Comparison of ENCODE assay signal across 1 cellular context in the genomic region with DNA sequence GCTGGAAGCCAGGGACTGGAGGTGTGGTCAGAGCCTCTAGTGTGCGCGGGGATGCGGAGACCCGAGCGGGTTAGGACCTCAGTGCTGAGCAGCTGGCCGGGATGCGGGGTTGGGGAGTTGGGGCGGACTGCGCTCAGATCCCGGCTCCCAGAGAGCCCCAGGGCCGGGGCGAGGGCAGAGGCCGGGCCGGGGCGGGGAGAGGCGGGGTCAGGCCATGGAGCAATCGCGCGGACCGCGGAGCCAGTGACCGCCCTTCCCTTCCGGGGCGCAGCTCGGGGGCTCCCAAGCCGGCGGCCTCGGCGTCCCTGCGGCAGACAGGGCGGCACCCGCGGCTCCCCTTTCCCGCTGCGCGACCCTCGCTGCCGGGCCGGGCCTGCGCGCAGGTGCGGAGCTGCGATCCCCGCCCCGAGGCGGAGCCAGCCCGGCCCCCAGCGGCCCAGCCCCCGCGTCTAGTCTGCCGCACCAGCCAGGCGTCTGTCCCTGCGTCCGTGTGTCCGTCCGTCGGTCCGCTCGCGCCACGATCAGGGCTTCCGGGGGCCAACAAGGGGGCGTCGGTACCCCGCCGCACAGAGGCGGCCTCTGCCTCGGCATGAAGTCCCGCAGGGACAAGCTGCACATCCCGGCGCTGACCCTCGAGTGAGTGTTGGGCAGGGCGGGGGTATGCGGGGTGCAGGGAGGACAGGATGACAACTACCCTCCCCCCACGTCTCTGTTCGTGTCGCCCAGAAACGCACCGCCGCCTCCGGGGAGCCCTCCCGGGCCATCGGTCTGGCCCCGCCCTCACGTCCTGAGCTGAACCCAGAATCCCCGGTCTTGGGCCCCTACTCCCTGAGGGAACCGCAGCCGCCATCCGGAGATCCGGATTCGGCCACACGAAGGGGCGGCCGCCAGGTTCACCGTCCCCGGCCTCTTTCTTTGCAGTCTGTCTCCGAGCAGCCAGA.
A peak's percentile ranks its signal among the peaks of the same experiment; 100 is the strongest.
TF ChIP-seq lines count a peak whose summit lies in the region.

No MANE protein-coding gene starts in this region.

TF ChIP-seq in K562, 482 proteins besides CTCF, POLR2A, EP300 and RAD21 (continued from another document and continues in another):
- TF ChIP-seq, protein P1, sequence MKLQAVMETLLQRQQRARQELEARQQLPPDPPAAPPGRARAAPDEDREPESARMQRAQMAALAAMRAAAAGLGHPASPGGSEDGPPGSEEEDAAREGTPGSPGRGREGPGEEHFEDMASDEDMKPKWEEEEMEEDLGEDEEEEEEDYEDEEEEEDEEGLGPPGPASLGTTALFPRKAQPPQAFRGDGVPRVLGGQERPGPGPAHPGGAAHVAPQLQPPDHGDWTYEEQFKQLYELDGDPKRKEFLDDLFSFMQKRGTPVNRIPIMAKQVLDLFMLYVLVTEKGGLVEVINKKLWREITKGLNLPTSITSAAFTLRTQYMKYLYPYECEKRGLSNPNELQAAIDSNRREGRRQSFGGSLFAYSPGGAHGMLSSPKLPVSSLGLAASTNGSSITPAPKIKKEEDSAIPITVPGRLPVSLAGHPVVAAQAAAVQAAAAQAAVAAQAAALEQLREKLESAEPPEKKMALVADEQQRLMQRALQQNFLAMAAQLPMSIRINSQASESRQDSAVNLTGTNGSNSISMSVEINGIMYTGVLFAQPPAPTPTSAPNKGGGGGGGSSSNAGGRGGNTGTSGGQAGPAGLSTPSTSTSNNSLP (IDR thresholded peaks at IDR 0.05; ENCODE audit: borderline replicate concordance, low read depth, low read length), result no peak
- TF ChIP-seq MAFF (IDR thresholded peaks at IDR 0.05; ENCODE audit: low read length) (no peak), DACH1 (IDR thresholded peaks at IDR 0.05; ENCODE audit: partially characterized antibody) (no peak), XRCC5 (IDR thresholded peaks at IDR 0.05; ENCODE audit: low read depth, low read length) (no peak), HMG20A (CRISPR knock-in tag; conservative IDR thresholded peaks at IDR 0.05) (no peak), TEAD2 (tag; IDR thresholded peaks at IDR 0.05) (no peak), ELF2 (CRISPR knock-in tag; IDR thresholded peaks at IDR 0.05) (peak; percentile 42; the same call in 1 of the 2 replicates), RBM39 (optimal IDR thresholded peaks at IDR 0.05; ENCODE audit: low read depth, low read length) (no peak), PTRF (tag; IDR thresholded peaks at IDR 0.05) (no peak), MAFK (IDR thresholded peaks at IDR 0.05; ENCODE audit: low read length) (no peak), NR4A1 (CRISPR knock-in tag; IDR thresholded peaks at IDR 0.05) (no peak), NR4A1 (tag; IDR thresholded peaks at IDR 0.05) (no peak), RBM25 (IDR thresholded peaks at IDR 0.05; ENCODE audit: low read depth, low read length, severe bottlenecking) (no peak), HDAC8 (tag; IDR thresholded peaks at IDR 0.05) (no peak), STAG1 (CRISPR knock-in tag; IDR thresholded peaks at IDR 0.05; ENCODE audit: borderline replicate concordance) (no peak), MEF2D (tag; conservative IDR thresholded peaks at IDR 0.05; ENCODE audit: low read depth) (no peak), SETDB1 (IDR thresholded peaks at IDR 0.05; ENCODE audit: low read length) (no peak), ZNF197 (CRISPR knock-in tag; IDR thresholded peaks at IDR 0.05; ENCODE audit: low read depth) (no peak), ZBTB17 (CRISPR knock-in tag; IDR thresholded peaks at IDR 0.05) (no peak), POLR3G (IDR thresholded peaks at IDR 0.05; ENCODE audit: extremely low read depth, insufficient read length, insufficient replicate concordance) (no peak), RFX7 (CRISPR knock-in tag; IDR thresholded peaks at IDR 0.05) (no peak), SRF (CRISPR knock-in tag; IDR thresholded peaks at IDR 0.05) (no peak), CXXC5 (CRISPR knock-in tag; IDR thresholded peaks at IDR 0.05) (peak; percentile 85), TCF7 (IDR thresholded peaks at IDR 0.05; ENCODE audit: borderline replicate concordance) (no peak), DIDO1 (tag; IDR thresholded peaks at IDR 0.05; ENCODE audit: low read depth) (no peak), SOX6 (IDR thresholded peaks at IDR 0.05) (no peak), CBFA2T2 (conservative IDR thresholded peaks at IDR 0.05) (no peak), SNRNP70 (optimal IDR thresholded peaks at IDR 0.05; ENCODE audit: low read depth, low read length) (no peak), BRD4 (IDR thresholded peaks at IDR 0.05) (no peak), TAF7 (tag; IDR thresholded peaks at IDR 0.05) (no peak), NR2C1 (IDR thresholded peaks at IDR 0.05) (no peak), NR2C1 (tag; IDR thresholded peaks at IDR 0.05) (0 out of 2 replicates have a peak, but pooled peaks have one; percentile 8), HNRNPLL (IDR thresholded peaks at IDR 0.05; ENCODE audit: low read depth, low read length, poor library complexity, severe bottlenecking) (no peak), SMAD1 (IDR thresholded peaks at IDR 0.05; ENCODE audit: low read depth, low read length, partially characterized antibody) (no peak), MEF2A (IDR thresholded peaks at IDR 0.05; ENCODE audit: control insufficient read depth, low read depth, low read length) (no peak), NFATC3 (IDR thresholded peaks at IDR 0.05) (no peak), CBX8 (IDR thresholded peaks at IDR 0.05; ENCODE audit: borderline replicate concordance, extremely low read depth, low read depth, low read length, poor library complexity, severe bottlenecking) (no peak), TEAD1 (CRISPR knock-in tag; IDR thresholded peaks at IDR 0.05) (no peak), ZNF24 (IDR thresholded peaks at IDR 0.05) (no peak), HNRNPK (IDR thresholded peaks at IDR 0.05; ENCODE audit: low read depth, low read length, poor library complexity, severe bottlenecking) (no peak), POLR2H (tag; IDR thresholded peaks at IDR 0.05; ENCODE audit: low read depth) (no peak), SREBF2 (CRISPR knock-in tag; IDR thresholded peaks at IDR 0.05) (no peak), MCM5 (IDR thresholded peaks at IDR 0.05; ENCODE audit: low read depth) (no peak)
- TF ChIP-seq, protein P2, sequence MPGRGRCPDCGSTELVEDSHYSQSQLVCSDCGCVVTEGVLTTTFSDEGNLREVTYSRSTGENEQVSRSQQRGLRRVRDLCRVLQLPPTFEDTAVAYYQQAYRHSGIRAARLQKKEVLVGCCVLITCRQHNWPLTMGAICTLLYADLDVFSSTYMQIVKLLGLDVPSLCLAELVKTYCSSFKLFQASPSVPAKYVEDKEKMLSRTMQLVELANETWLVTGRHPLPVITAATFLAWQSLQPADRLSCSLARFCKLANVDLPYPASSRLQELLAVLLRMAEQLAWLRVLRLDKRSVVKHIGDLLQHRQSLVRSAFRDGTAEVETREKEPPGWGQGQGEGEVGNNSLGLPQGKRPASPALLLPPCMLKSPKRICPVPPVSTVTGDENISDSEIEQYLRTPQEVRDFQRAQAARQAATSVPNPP (IDR thresholded peaks at IDR 0.05; ENCODE audit: borderline replicate concordance, insufficient read depth, insufficient read length), result no peak
- TF ChIP-seq, protein P3, sequence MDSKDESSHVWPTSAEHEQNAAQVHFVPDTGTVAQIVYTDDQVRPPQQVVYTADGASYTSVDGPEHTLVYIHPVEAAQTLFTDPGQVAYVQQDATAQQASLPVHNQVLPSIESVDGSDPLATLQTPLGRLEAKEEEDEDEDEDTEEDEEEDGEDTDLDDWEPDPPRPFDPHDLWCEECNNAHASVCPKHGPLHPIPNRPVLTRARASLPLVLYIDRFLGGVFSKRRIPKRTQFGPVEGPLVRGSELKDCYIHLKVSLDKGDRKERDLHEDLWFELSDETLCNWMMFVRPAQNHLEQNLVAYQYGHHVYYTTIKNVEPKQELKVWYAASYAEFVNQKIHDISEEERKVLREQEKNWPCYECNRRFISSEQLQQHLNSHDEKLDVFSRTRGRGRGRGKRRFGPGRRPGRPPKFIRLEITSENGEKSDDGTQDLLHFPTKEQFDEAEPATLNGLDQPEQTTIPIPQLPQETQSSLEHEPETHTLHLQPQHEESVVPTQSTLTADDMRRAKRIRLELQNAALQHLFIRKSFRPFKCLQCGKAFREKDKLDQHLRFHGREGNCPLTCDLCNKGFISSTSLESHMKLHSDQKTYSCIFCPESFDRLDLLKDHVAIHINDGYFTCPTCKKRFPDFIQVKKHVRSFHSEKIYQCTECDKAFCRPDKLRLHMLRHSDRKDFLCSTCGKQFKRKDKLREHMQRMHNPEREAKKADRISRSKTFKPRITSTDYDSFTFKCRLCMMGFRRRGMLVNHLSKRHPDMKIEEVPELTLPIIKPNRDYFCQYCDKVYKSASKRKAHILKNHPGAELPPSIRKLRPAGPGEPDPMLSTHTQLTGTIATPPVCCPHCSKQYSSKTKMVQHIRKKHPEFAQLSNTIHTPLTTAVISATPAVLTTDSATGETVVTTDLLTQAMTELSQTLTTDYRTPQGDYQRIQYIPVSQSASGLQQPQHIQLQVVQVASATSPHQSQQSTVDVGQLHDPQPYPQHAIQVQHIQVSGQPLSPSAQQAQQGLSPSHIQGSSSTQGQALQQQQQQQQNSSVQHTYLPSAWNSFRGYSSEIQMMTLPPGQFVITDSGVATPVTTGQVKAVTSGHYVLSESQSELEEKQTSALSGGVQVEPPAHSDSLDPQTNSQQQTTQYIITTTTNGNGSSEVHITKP (IDR thresholded peaks at IDR 0.05; ENCODE audit: partially characterized antibody), result peak; percentile 93
- TF ChIP-seq, protein P4, sequence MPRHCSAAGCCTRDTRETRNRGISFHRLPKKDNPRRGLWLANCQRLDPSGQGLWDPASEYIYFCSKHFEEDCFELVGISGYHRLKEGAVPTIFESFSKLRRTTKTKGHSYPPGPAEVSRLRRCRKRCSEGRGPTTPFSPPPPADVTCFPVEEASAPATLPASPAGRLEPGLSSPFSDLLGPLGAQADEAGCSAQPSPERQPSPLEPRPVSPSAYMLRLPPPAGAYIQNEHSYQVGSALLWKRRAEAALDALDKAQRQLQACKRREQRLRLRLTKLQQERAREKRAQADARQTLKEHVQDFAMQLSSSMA (CRISPR knock-in tag; IDR thresholded peaks at IDR 0.05), result no peak
- TF ChIP-seq, protein P5, sequence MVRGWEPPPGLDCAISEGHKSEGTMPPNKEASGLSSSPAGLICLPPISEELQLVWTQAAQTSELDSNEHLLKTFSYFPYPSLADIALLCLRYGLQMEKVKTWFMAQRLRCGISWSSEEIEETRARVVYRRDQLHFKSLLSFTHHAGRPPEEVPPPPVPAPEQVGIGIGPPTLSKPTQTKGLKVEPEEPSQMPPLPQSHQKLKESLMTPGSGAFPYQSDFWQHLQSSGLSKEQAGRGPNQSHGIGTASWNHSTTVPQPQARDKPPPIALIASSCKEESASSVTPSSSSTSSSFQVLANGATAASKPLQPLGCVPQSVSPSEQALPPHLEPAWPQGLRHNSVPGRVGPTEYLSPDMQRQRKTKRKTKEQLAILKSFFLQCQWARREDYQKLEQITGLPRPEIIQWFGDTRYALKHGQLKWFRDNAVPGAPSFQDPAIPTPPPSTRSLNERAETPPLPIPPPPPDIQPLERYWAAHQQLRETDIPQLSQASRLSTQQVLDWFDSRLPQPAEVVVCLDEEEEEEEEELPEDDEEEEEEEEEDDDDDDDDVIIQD (CRISPR knock-in tag; IDR thresholded peaks at IDR 0.05), result no peak
- TF ChIP-seq, protein P6, sequence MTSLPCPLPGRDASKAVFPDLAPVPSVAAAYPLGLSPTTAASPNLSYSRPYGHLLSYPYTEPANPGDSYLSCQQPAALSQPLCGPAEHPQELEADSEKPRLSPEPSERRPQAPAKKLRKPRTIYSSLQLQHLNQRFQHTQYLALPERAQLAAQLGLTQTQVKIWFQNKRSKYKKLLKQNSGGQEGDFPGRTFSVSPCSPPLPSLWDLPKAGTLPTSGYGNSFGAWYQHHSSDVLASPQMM (CRISPR knock-in tag; IDR thresholded peaks at IDR 0.05), result no peak
- TF ChIP-seq, protein P7, sequence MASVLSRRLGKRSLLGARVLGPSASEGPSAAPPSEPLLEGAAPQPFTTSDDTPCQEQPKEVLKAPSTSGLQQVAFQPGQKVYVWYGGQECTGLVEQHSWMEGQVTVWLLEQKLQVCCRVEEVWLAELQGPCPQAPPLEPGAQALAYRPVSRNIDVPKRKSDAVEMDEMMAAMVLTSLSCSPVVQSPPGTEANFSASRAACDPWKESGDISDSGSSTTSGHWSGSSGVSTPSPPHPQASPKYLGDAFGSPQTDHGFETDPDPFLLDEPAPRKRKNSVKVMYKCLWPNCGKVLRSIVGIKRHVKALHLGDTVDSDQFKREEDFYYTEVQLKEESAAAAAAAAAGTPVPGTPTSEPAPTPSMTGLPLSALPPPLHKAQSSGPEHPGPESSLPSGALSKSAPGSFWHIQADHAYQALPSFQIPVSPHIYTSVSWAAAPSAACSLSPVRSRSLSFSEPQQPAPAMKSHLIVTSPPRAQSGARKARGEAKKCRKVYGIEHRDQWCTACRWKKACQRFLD (CRISPR knock-in tag; IDR thresholded peaks at IDR 0.05), result peak; percentile 63; the same call in 1 of the 2 replicates
- TF ChIP-seq, protein P8, sequence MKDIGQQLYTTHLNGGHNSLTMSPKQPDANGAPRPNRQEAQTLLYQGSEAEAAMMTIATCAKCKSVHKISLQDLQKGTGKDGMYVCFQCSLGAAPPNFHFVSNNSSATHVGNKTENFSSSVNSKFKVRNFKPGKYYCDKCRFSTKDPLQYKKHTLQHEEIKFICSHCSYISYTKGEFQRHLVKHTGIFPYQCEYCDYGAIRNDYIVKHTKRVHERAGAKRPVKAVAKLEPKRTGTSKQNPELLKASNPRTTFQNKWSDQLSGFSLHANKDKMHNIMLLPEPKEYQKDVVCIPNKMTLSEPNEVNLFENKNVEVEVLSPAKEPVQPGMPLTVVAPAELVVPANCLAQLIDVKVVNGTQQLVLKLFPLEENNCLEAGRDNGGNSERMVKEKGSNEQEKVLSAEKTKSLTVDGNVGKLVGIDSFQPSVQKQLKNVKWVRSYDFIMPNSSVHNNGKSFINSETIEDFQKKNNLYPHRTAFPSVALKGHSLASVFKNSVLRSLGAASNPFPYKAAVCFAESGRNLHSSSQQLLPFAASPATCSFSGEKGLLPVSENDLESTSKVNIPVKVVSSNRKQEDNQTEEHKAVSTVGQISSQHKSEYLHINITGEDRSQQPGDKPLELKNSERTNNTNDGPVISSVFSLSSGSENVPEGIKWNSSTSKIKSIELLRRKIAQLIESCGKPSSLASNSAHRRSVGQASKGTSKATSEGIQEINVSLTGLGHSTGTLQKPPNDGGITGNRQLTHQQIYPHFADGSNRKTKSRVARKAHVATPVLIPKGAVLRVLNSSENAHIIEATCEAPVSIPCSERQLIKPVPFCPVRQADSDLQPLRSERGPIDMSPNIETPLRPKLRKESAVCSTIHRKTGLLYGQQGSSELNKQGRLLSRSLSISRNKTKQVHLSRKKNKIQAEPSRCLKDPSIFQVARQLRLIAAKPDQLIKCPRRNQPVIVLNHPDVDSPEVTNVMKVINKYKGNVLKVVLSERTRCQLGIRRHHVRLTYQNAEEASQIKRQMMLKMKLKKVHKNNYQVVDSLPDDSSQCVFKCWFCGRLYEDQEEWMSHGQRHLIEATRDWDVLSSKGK (CRISPR knock-in tag; IDR thresholded peaks at IDR 0.05), result no peak
- TF ChIP-seq, protein P9, sequence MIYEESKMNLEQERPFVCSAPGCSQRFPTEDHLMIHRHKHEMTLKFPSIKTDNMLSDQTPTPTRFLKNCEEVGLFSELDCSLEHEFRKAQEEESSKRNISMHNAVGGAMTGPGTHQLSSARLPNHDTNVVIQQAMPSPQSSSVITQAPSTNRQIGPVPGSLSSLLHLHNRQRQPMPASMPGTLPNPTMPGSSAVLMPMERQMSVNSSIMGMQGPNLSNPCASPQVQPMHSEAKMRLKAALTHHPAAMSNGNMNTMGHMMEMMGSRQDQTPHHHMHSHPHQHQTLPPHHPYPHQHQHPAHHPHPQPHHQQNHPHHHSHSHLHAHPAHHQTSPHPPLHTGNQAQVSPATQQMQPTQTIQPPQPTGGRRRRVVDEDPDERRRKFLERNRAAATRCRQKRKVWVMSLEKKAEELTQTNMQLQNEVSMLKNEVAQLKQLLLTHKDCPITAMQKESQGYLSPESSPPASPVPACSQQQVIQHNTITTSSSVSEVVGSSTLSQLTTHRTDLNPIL (CRISPR knock-in tag; IDR thresholded peaks at IDR 0.05), result no peak
- TF ChIP-seq, protein P10, sequence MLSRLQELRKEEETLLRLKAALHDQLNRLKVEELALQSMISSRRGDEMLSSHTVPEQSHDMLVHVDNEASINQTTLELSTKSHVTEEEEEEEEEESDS (CRISPR knock-in tag; IDR thresholded peaks at IDR 0.05), result no peak
